In the genomic region with DNA sequence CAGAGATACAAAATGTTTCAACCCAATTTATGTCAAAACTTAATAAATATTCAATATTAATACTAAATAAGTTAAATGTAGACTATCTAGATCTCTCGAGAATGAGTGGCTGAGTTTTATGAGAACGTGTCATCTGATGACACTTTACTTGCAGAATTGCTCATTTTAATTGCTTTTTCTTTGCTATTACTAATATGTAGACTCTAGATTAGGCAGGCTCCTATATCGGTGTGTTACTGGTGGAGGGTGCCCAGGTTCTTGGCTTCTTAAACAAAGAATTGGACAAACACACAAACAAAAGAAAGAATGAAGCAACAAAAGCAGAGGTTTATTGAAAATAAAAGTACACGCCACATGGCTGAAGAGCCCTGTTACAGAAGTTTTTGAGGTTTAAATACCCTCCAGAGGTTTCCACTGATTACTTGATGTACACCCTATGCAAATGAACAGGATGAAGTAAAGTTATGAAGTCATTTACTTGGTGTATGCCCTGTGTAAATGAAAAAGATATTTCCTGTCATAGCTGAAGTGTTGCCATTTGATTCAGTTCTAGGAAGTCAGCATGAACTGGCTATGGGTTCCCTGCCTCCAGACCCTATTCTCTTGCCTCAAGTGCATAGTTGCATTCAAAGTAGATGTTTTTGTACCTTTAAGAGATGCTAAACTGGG, we compare ENCODE assay signal across 19 cellular contexts.
DNase-seq lines count a peak whose midpoint lies in the region; ATAC-seq and TF ChIP-seq lines count a peak whose summit lies in the region.
"Had no signal": no experiment of that assay in that cellular context is flagged by ENCODE, and none has a peak within 500 bp of the region (broad histone marks: within the 10 kb centered on the region; RNA-seq: fewer than 3 reads in every experiment).

No MANE protein-coding gene starts in this region.

- peaks cover 11% of the 10 kb centered on the region for H3K36me3 Mint-ChIP-seq in activated CD4-positive, alpha-beta memory T cell treated with anti-CD3 and anti-CD28 coated beads for 36 hours
- H3K36me3 Mint-ChIP-seq in activated CD4-positive, alpha-beta memory T cell treated with anti-CD3 and anti-CD28 coated beads, Interleukin-2, amount 10 ng/mL, durations not matched to agents 7 days and 5 days (ENCODE audit: low read depth) = peaks cover 27% of the 10 kb centered on the region
- peaks cover 3% of the 10 kb centered on the region for H3K36me3 Mint-ChIP-seq in memory B cell
- no peaks in the 10 kb centered on the region for H3K36me3 Mint-ChIP-seq in effector memory CD8-positive, alpha-beta T cell (ENCODE audit: insufficient read depth)
- H3K36me3 Mint-ChIP-seq: WTC11 had no signal

- WGBS in ovary, 3 donors = 89 to 95% (median 90%) methylated on average over 4 of the region's 4 CpGs

- peaks cover 10% of the 10 kb centered on the region for H3K9me3 Mint-ChIP-seq in activated CD4-positive, alpha-beta memory T cell treated with anti-CD3 and anti-CD28 coated beads for 36 hours
- H3K9me3 Mint-ChIP-seq in activated CD4-positive, alpha-beta memory T cell treated with anti-CD3 and anti-CD28 coated beads, Interleukin-2, amount 10 ng/mL, durations not matched to agents 7 days and 5 days = peaks cover 21% of the 10 kb centered on the region
- peaks cover 2% of the 10 kb centered on the region for H3K9me3 Mint-ChIP-seq in memory B cell
- H3K9me3 Mint-ChIP-seq in effector memory CD8-positive, alpha-beta T cell = peaks cover 0 to 2% of the 10 kb centered on the region in 2 donors

- H3K4me3 ChIP-seq in ovary = no peak overlapping the region
- H3K4me3 ChIP-seq: esophagus squamous epithelium, left lung, uterus had no signal

- peak overlapping the region; percentile 44 for H3K27ac Mint-ChIP-seq in activated CD4-positive, alpha-beta memory T cell treated with anti-CD3 and anti-CD28 coated beads for 36 hours
- H3K27ac Mint-ChIP-seq in activated CD4-positive, alpha-beta memory T cell treated with anti-CD3 and anti-CD28 coated beads, Interleukin-2, amount 10 ng/mL, durations not matched to agents 7 days and 5 days = no peak overlapping the region
- H3K27ac Mint-ChIP-seq in memory B cell = peak overlapping the region; percentile 35
- peak overlapping the region in 1 of 2 donors; percentile 76 for H3K27ac Mint-ChIP-seq in effector memory CD8-positive, alpha-beta T cell
- H3K27ac Mint-ChIP-seq: WTC11 had no signal

- H3K27me3 ChIP-seq in ovary = no peaks in the 10 kb centered on the region
- H3K27me3 ChIP-seq: esophagus squamous epithelium, left lung, uterus had no signal

- intact Hi-C loops in activated CD4-positive, alpha-beta memory T cell treated with anti-CD3 and anti-CD28 coated beads for 36 hours (cut with micrococcal nuclease) = no loop called here
- intact Hi-C loops in ovary (cut with DNase I) = no loop called here

- no peaks in the 10 kb centered on the region for H3K9me3 ChIP-seq in ovary
- H3K9me3 ChIP-seq: esophagus squamous epithelium, uterus had no signal

- no peak for DNase-seq in activated CD4-positive, alpha-beta memory T cell treated with anti-CD3 and anti-CD28 coated beads for 36 hours
- no peak for DNase-seq in activated CD4-positive, alpha-beta memory T cell treated with anti-CD3 and anti-CD28 coated beads, Interleukin-2, amount 10 ng/mL, durations not matched to agents 7 days and 5 days
- no peak for DNase-seq in memory B cell (ENCODE audit: low spot score in 2 of 2)
- DNase-seq in ovary = no peak
- no peak for DNase-seq in effector memory CD8-positive, alpha-beta T cell
- no peak for DNase-seq in cerebellar nuclear complex (lab: John Stamatoyannopoulos, UW)
- DNase-seq: EL; esophagus squamous epithelium; HCEC 1CT; left lung; NCI-H1092 treated with DMSO at 0.1 percent for 48 hours; NCI-H526 treated with DMSO at 0.1 percent for 48 hours; SIG-M5; stimulated activated CD4-positive, alpha-beta T cell treated with anti-CD3 and anti-CD28 coated beads, Interleukin-1b, Interleukin-23, amount 100 ng/mL, for 48 hours; uterus had no signal

- no peak overlapping the region for H3K4me3 Mint-ChIP-seq in activated CD4-positive, alpha-beta memory T cell treated with anti-CD3 and anti-CD28 coated beads for 36 hours
- no peak overlapping the region for H3K4me3 Mint-ChIP-seq in activated CD4-positive, alpha-beta memory T cell treated with anti-CD3 and anti-CD28 coated beads, Interleukin-2, amount 10 ng/mL, durations not matched to agents 7 days and 5 days
- peak overlapping the region; percentile 14 for H3K4me3 Mint-ChIP-seq in memory B cell
- no peak overlapping the region for H3K4me3 Mint-ChIP-seq in effector memory CD8-positive, alpha-beta T cell
- H3K4me3 Mint-ChIP-seq: WTC11 had no signal

- no peak for TF ChIP-seq EP300 in ovary (IDR thresholded peaks at IDR 0.05)

- ATAC-seq in GM19035 (IDR thresholded peaks at IDR 0.05; ENCODE audit: unreplicated experiment) = peak; percentile 58
- ATAC-seq in HG03432 (IDR thresholded peaks at IDR 0.05; ENCODE audit: unreplicated experiment) = peak; percentile 72
- ATAC-seq in memory B cell (ENCODE audit: low read depth) = peak; percentile 88
- no peak for ATAC-seq in effector memory CD8-positive, alpha-beta T cell (replicated peaks)
- ATAC-seq: left lung, WTC11 had no signal

- H3K36me3 ChIP-seq in ovary = no peaks in the 10 kb centered on the region
- H3K36me3 ChIP-seq: esophagus squamous epithelium, left lung, uterus had no signal

- H3K27me3 Mint-ChIP-seq in activated CD4-positive, alpha-beta memory T cell treated with anti-CD3 and anti-CD28 coated beads for 36 hours = no peaks in the 10 kb centered on the region
- H3K27me3 Mint-ChIP-seq in activated CD4-positive, alpha-beta memory T cell treated with anti-CD3 and anti-CD28 coated beads, Interleukin-2, amount 10 ng/mL, durations not matched to agents 7 days and 5 days = no peaks in the 10 kb centered on the region
- no peaks in the 10 kb centered on the region for H3K27me3 Mint-ChIP-seq in memory B cell
- H3K27me3 Mint-ChIP-seq in effector memory CD8-positive, alpha-beta T cell = no peaks in the 10 kb centered on the region

- peaks cover 13% of the 10 kb centered on the region for H3K4me1 Mint-ChIP-seq in activated CD4-positive, alpha-beta memory T cell treated with anti-CD3 and anti-CD28 coated beads for 36 hours (ENCODE audit: low read depth)
- H3K4me1 Mint-ChIP-seq in activated CD4-positive, alpha-beta memory T cell treated with anti-CD3 and anti-CD28 coated beads, Interleukin-2, amount 10 ng/mL, durations not matched to agents 7 days and 5 days = peaks cover 10% of the 10 kb centered on the region
- H3K4me1 Mint-ChIP-seq in memory B cell = peaks cover 9% of the 10 kb centered on the region
- H3K4me1 Mint-ChIP-seq in effector memory CD8-positive, alpha-beta T cell (ENCODE audit: low read depth in 2 of 2) = peaks cover 0 to 16% of the 10 kb centered on the region in 2 donors

- CTCF ChIA-PET in activated CD4-positive, alpha-beta memory T cell treated with anti-CD3 and anti-CD28 coated beads for 36 hours (lab: Charles Lee) = no interaction called here
- CTCF ChIA-PET in activated CD4-positive, alpha-beta memory T cell treated with anti-CD3 and anti-CD28 coated beads, Interleukin-2, amount 10 ng/mL, durations not matched to agents 7 days and 5 days (lab: Charles Lee) = no interaction called here

- POLR2A ChIA-PET in activated CD4-positive, alpha-beta memory T cell treated with anti-CD3 and anti-CD28 coated beads for 36 hours (lab: Charles Lee) = no interaction called here
- POLR2A ChIA-PET in activated CD4-positive, alpha-beta memory T cell treated with anti-CD3 and anti-CD28 coated beads, Interleukin-2, amount 10 ng/mL, durations not matched to agents 7 days and 5 days (lab: Charles Lee) = interaction anchor here (1.0 kb wide), 1 partner anchor 124 kb away, joined by 3 read pairs; no protein-coding TSS in a partner anchor

- TF ChIP-seq CTCF in ovary (IDR thresholded peaks at IDR 0.05) = no peak

- no peak for TF ChIP-seq POLR2A in ovary (IDR thresholded peaks at IDR 0.05)

- H3K27ac ChIP-seq in ovary = no peak overlapping the region
- H3K27ac ChIP-seq: C4-2B, esophagus squamous epithelium, left lung, uterus had no signal

- H3K4me1 ChIP-seq in ovary (ENCODE audit: insufficient read depth) = no peaks in the 10 kb centered on the region
- H3K4me1 ChIP-seq: esophagus squamous epithelium, left lung, uterus had no signal
